ENCODE assay signal across 10 cellular contexts in genomic region chr2:102592601-102593000, GRCh38. TPM values are rescaled to one million over a fixed set of nuclear protein-coding genes. Genes with fewer than 3 reads are reported as not detected.
A peak's percentile ranks its signal among the peaks of the same experiment; 100 is the strongest.
DNase-seq lines count a peak whose midpoint lies in the region; ATAC-seq and TF ChIP-seq lines count a peak whose summit lies in the region.
"Had no signal": no experiment of that assay in that cellular context is flagged by ENCODE, and none has a peak within 500 bp of the region (broad histone marks: within the 10 kb centered on the region; RNA-seq: fewer than 3 reads in every experiment).

No MANE protein-coding gene starts in this region.

- peak; percentile 10 to 34 for DNase-seq in activated T-cell treated with anti-CD3 and anti-CD28 coated beads, Interleukin-2, amount 50 U/mL, for 72 hours
- no peak for DNase-seq in activated T-cell treated with anti-CD3 and anti-CD28 coated beads, Interleukin-2, amount 50 U/mL, for 4 hours
- DNase-seq in NCI-H774 (lab: John Stamatoyannopoulos, UW) (peak; percentile 23), fibroblast of pulmonary artery (ENCODE audit: low read depth) (peak; percentile 48), Ammon's horn (ENCODE audit: low spot score) (no peak)
- peak; percentile 17 to 57 for DNase-seq in stimulated activated effector memory CD8-positive, alpha-beta T cell treated with anti-CD3 and anti-CD28 coated beads, Interleukin-12 subunit alpha, Interleukin-12 subunit beta, amount 100 ng/mL, for 72 hours (ENCODE audit: low spot score in 2 of 2)
- DNase-seq: activated CD8-positive, alpha-beta memory T cell treated with anti-CD3 and anti-CD28 coated beads, Interleukin-2, amount 50 U/mL, for 4 hours; NCI-H2107 had no signal

- peaks cover 17% of the 10 kb centered on the region for H3K27me3 Mint-ChIP-seq in activated T-cell treated with anti-CD3 and anti-CD28 coated beads, Interleukin-2, amount 50 U/mL, for 72 hours (ENCODE audit: low read depth)
- H3K27me3 Mint-ChIP-seq in activated T-cell treated with anti-CD3 and anti-CD28 coated beads, Interleukin-2, amount 50 U/mL, for 4 hours (ENCODE audit: low read depth) = peaks cover 3% of the 10 kb centered on the region

- H3K4me1 Mint-ChIP-seq in activated T-cell treated with anti-CD3 and anti-CD28 coated beads, Interleukin-2, amount 50 U/mL, for 72 hours (ENCODE audit: low read depth) = no peaks in the 10 kb centered on the region
- no peaks in the 10 kb centered on the region for H3K4me1 Mint-ChIP-seq in activated T-cell treated with anti-CD3 and anti-CD28 coated beads, Interleukin-2, amount 50 U/mL, for 4 hours (ENCODE audit: low read depth)
- H3K4me1 Mint-ChIP-seq in stimulated activated effector memory CD8-positive, alpha-beta T cell treated with anti-CD3 and anti-CD28 coated beads, Interleukin-12 subunit alpha, Interleukin-12 subunit beta, amount 100 ng/mL, for 72 hours = no peaks in the 10 kb centered on the region

- H3K4me3 Mint-ChIP-seq in activated T-cell treated with anti-CD3 and anti-CD28 coated beads, Interleukin-2, amount 50 U/mL, for 72 hours = no peak overlapping the region
- no peak overlapping the region for H3K4me3 Mint-ChIP-seq in activated T-cell treated with anti-CD3 and anti-CD28 coated beads, Interleukin-2, amount 50 U/mL, for 4 hours
- H3K4me3 Mint-ChIP-seq in stimulated activated effector memory CD8-positive, alpha-beta T cell treated with anti-CD3 and anti-CD28 coated beads, Interleukin-12 subunit alpha, Interleukin-12 subunit beta, amount 100 ng/mL, for 72 hours = no peak overlapping the region

- no peak for ATAC-seq in activated T-cell treated with anti-CD3 and anti-CD28 coated beads, Interleukin-2, amount 50 U/mL, for 72 hours (replicated peaks in 1 of 2)
- no peak for ATAC-seq in activated T-cell treated with anti-CD3 and anti-CD28 coated beads, Interleukin-2, amount 50 U/mL, for 4 hours
- ATAC-seq in stimulated activated effector memory CD8-positive, alpha-beta T cell treated with anti-CD3 and anti-CD28 coated beads, Interleukin-12 subunit alpha, Interleukin-12 subunit beta, amount 100 ng/mL, for 72 hours = no peak
- ATAC-seq in HG02759 (IDR thresholded peaks at IDR 0.05; ENCODE audit: unreplicated experiment) (no peak), GM18498 (IDR thresholded peaks at IDR 0.05; ENCODE audit: unreplicated experiment) (no peak)

- no peaks in the 10 kb centered on the region for H3K36me3 Mint-ChIP-seq in activated T-cell treated with anti-CD3 and anti-CD28 coated beads, Interleukin-2, amount 50 U/mL, for 72 hours (ENCODE audit: insufficient read depth in 2 of 2)
- H3K36me3 Mint-ChIP-seq in activated T-cell treated with anti-CD3 and anti-CD28 coated beads, Interleukin-2, amount 50 U/mL, for 4 hours (ENCODE audit: insufficient read depth) = no peaks in the 10 kb centered on the region
- no peaks in the 10 kb centered on the region for H3K36me3 Mint-ChIP-seq in stimulated activated effector memory CD8-positive, alpha-beta T cell treated with anti-CD3 and anti-CD28 coated beads, Interleukin-12 subunit alpha, Interleukin-12 subunit beta, amount 100 ng/mL, for 72 hours

- peak; percentile 74 for TF ChIP-seq CTCF in fibroblast of pulmonary artery (IDR thresholded peaks at IDR 0.05; ENCODE audit: low read length, missing control alignments)

- H3K9me3 Mint-ChIP-seq in activated T-cell treated with anti-CD3 and anti-CD28 coated beads, Interleukin-2, amount 50 U/mL, for 72 hours = no peaks in the 10 kb centered on the region
- no peaks in the 10 kb centered on the region for H3K9me3 Mint-ChIP-seq in activated T-cell treated with anti-CD3 and anti-CD28 coated beads, Interleukin-2, amount 50 U/mL, for 4 hours
- no peaks in the 10 kb centered on the region for H3K9me3 Mint-ChIP-seq in stimulated activated effector memory CD8-positive, alpha-beta T cell treated with anti-CD3 and anti-CD28 coated beads, Interleukin-12 subunit alpha, Interleukin-12 subunit beta, amount 100 ng/mL, for 72 hours

- H3K27ac Mint-ChIP-seq in activated T-cell treated with anti-CD3 and anti-CD28 coated beads, Interleukin-2, amount 50 U/mL, for 72 hours = no peak overlapping the region
- H3K27ac Mint-ChIP-seq in stimulated activated effector memory CD8-positive, alpha-beta T cell treated with anti-CD3 and anti-CD28 coated beads, Interleukin-12 subunit alpha, Interleukin-12 subunit beta, amount 100 ng/mL, for 72 hours = no peak overlapping the region

- no peak overlapping the region for H3K4me3 ChIP-seq in fibroblast of pulmonary artery (replicated peaks; ENCODE audit: low read depth, low read length)

RNA-seq across cellular contexts. Expression of gene SLC9A2, which starts 26.8 kb away (rescaled TPM):
- under 1 TPM in 1 of 2 donors, not detected in 1; 0.19 TPM for total RNA-seq in activated T-cell treated with anti-CD3 and anti-CD28 coated beads, Interleukin-2, amount 50 U/mL, for 72 hours
- under 1 TPM; 0.03 to 0.08 (median 0.05) TPM for total RNA-seq in activated T-cell treated with anti-CD3 and anti-CD28 coated beads, Interleukin-2, amount 50 U/mL, for 4 hours

Comparison
In these comparisons a context has a peak if more than half of its experiments do, and no peak if none do; other contexts are left out.
1. DNase-seq: peak in activated T-cell treated with anti-CD3 and anti-CD28 coated beads, Interleukin-2, amount 50 U/mL, for 72 hours (2 of 2), NCI-H774 (single experiment), fibroblast of pulmonary artery (single experiment) and stimulated activated effector memory CD8-positive, alpha-beta T cell treated with anti-CD3 and anti-CD28 coated beads, Interleukin-12 subunit alpha, Interleukin-12 subunit beta, amount 100 ng/mL, for 72 hours (2 of 2); none in activated T-cell treated with anti-CD3 and anti-CD28 coated beads, Interleukin-2, amount 50 U/mL, for 4 hours (single experiment) and Ammon's horn (single experiment).